In the genomic region with DNA sequence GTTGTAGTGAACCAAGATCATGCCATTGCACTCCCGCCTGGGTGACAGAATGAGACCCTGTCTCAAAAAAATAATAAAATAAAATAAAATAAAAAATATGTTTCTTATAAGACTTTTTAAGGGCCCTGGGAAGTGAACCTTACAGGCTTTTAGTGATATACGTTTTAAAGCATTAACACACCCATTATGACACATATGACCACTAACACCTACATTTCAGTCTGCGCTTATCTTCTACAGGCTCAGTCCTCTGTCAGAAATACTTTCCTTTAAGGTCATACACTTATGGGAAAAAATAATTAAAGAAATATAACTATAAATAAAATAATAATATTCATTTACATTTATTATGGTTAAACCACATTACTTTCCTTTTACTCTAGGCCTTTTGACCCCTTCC, we compare ENCODE assay signal across 31 cellular contexts. TPM values are rescaled to one million over a fixed set of nuclear protein-coding genes. Genes with fewer than 3 reads are reported as not detected.
"Had no signal": no experiment of that assay in that cellular context is flagged by ENCODE, and none has a peak within 500 bp of the region (broad histone marks: within the 10 kb centered on the region; RNA-seq: fewer than 3 reads in every experiment).

No MANE protein-coding gene starts in this region.

- DNase-seq: activated CD4-positive, alpha-beta T cell treated with anti-CD3 and anti-CD28 coated beads for 1 hour; activated CD4-positive, alpha-beta T cell treated with anti-CD3 and anti-CD28 coated beads for 48 hours; activated CD4-positive, CD25-positive, alpha-beta regulatory T cell; activated CD8-positive, alpha-beta T cell treated with anti-CD3 and anti-CD28 coated beads for 36 hours; activated gamma-delta T cell; activated naive CD4-positive, alpha-beta T cell treated with Interleukin-2 at 50 U/mL for 16 hours; activated naive CD8-positive, alpha-beta T cell treated with anti-CD3 and anti-CD28 coated beads, Interleukin-2, amount 10 ng/mL, durations not matched to agents 7 days and 5 days; activated T-cell treated with anti-CD3 and anti-CD28 coated beads, Interleukin-2, amount 50 U/mL, for 24 hours; anterior cingulate cortex; central memory CD4-positive, alpha-beta T cell; MM.1S; MV-4-11; NCI-H1092; NCI-H1694 treated with DMSO at 0.1 percent for 48 hours; NCI-H2029; NCI-H345; NCI-H524 treated with DMSO at 0.1 percent for 48 hours; NK-92 treated with Interleukin-12 subunit alpha and Interleukin-12 subunit beta, amount 100 ng/mL, for 24 hours; PC-3; Peyer's patch; RPMI8226; SHP77 treated with DMSO at 0.1 percent for 48 hours; SK-N-SH had no signal

- H3K9me3 Mint-ChIP-seq: activated CD8-positive, alpha-beta T cell treated with anti-CD3 and anti-CD28 coated beads for 36 hours; activated naive CD4-positive, alpha-beta T cell treated with anti-CD3 and anti-CD28 coated beads, Interleukin-2, amount 50 U/mL, for 24 hours; activated naive CD8-positive, alpha-beta T cell treated with anti-CD3 and anti-CD28 coated beads, Interleukin-2, amount 10 ng/mL, durations not matched to agents 7 days and 5 days; activated T-cell treated with anti-CD3 and anti-CD28 coated beads, Interleukin-2, amount 50 U/mL, for 24 hours; activated T-helper 2 cell treated with anti-CD3 and anti-CD28 coated beads, Interferon-gamma antibody, Interleukin-2, Interleukin-4, amounts not matched to agents 10 μg/mL and 5 μg/mL and 100 μg/mL, durations not matched to agents 14 hours and 24 hours and 36 hours; brain; T-helper 1 cell treated with Interleukin-12 subunit alpha and Interleukin-12 subunit beta and Interleukin-4 antibody, amounts not matched to agents 30 μg/mL and 1 μg/mL, for 36 hours; T-helper 2 cell treated with Interferon-gamma antibody and Interleukin-4, amounts not matched to agents 5 μg/mL and 100 μg/mL, for 36 hours had no signal

- H3K27me3 ChIP-seq: Peyer's patch, SJSA1 had no signal

- ATAC-seq: activated CD8-positive, alpha-beta T cell treated with anti-CD3 and anti-CD28 coated beads for 36 hours; PC-3 had no signal

- H3K27ac Mint-ChIP-seq: activated CD8-positive, alpha-beta T cell treated with anti-CD3 and anti-CD28 coated beads for 36 hours; activated naive CD4-positive, alpha-beta T cell treated with anti-CD3 and anti-CD28 coated beads, Interleukin-2, amount 50 U/mL, for 24 hours; activated naive CD8-positive, alpha-beta T cell treated with anti-CD3 and anti-CD28 coated beads, Interleukin-2, amount 10 ng/mL, durations not matched to agents 7 days and 5 days; activated T-cell treated with anti-CD3 and anti-CD28 coated beads, Interleukin-2, amount 50 U/mL, for 24 hours; activated T-helper 2 cell treated with anti-CD3 and anti-CD28 coated beads, Interferon-gamma antibody, Interleukin-2, Interleukin-4, amounts not matched to agents 10 μg/mL and 5 μg/mL and 100 μg/mL, durations not matched to agents 14 hours and 24 hours and 36 hours; brain; T-helper 1 cell treated with Interleukin-12 subunit alpha and Interleukin-12 subunit beta and Interleukin-4 antibody, amounts not matched to agents 30 μg/mL and 1 μg/mL, for 36 hours; T-helper 2 cell treated with Interferon-gamma antibody and Interleukin-4, amounts not matched to agents 5 μg/mL and 100 μg/mL, for 36 hours had no signal

- H3K4me3 Mint-ChIP-seq: activated CD8-positive, alpha-beta T cell treated with anti-CD3 and anti-CD28 coated beads for 36 hours; activated naive CD4-positive, alpha-beta T cell treated with anti-CD3 and anti-CD28 coated beads, Interleukin-2, amount 50 U/mL, for 24 hours; activated naive CD8-positive, alpha-beta T cell treated with anti-CD3 and anti-CD28 coated beads, Interleukin-2, amount 10 ng/mL, durations not matched to agents 7 days and 5 days; activated T-cell treated with anti-CD3 and anti-CD28 coated beads, Interleukin-2, amount 50 U/mL, for 24 hours; brain; T-helper 1 cell treated with Interleukin-12 subunit alpha and Interleukin-12 subunit beta and Interleukin-4 antibody, amounts not matched to agents 30 μg/mL and 1 μg/mL, for 36 hours; T-helper 2 cell treated with Interferon-gamma antibody and Interleukin-4, amounts not matched to agents 5 μg/mL and 100 μg/mL, for 36 hours had no signal

- H3K27me3 Mint-ChIP-seq: activated CD8-positive, alpha-beta T cell treated with anti-CD3 and anti-CD28 coated beads for 36 hours; activated naive CD4-positive, alpha-beta T cell treated with anti-CD3 and anti-CD28 coated beads, Interleukin-2, amount 50 U/mL, for 24 hours; activated naive CD8-positive, alpha-beta T cell treated with anti-CD3 and anti-CD28 coated beads, Interleukin-2, amount 10 ng/mL, durations not matched to agents 7 days and 5 days; activated T-cell treated with anti-CD3 and anti-CD28 coated beads, Interleukin-2, amount 50 U/mL, for 24 hours; brain had no signal

- H3K27ac ChIP-seq: KMS-11, Peyer's patch, SJSA1 had no signal

RNA-seq across cellular contexts. Expression of a gene that starts 31.3 kb away (rescaled TPM):
- total RNA-seq: NCI-H460, PC-3 had no signal
